1 cellular context compared by ENCODE assay signal in the genomic region with DNA sequence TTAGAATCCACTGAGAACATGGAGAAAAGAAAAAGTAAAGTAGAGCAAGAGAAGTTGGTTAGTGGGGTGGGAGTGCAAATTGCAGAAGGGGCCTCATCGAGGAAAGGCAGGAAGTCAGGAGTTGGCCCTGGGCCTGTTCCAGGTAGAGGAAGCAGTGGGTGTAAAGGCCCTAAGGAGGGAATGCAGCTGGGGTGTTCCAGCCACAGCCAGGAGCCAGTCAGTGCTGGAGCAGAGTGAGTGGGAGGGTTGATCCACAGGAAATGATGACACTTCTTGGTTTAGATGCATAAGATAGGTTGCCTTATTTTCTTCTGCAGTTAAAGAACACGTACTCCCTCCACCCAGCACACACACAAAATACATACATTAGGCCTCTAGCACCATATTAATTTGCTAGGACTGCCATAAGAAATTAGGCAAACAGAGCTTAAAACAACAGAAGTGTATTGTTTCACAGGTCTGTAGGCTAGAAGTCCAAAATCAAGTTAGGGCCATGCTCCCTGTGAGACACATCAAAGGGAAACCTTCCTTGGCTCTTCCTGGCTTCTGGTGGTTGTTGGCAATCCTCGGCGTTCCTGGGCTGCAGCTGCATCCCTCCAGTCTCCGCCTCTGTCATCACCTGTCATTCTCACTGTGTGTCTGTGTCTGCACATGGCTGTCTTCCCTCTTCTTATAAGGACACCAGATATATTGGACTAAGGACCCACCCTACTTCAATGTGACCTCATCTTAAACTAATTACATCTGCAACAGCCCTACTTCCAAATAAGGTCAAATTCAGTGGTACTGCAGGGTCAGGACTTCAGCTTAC.
TF ChIP-seq lines count a peak whose summit lies in the region.

No MANE protein-coding gene starts in this region.

TF ChIP-seq in K562, 482 proteins besides CTCF, POLR2A, EP300 and RAD21 (continued from another document and continues in another):
- TF ChIP-seq, protein P1, sequence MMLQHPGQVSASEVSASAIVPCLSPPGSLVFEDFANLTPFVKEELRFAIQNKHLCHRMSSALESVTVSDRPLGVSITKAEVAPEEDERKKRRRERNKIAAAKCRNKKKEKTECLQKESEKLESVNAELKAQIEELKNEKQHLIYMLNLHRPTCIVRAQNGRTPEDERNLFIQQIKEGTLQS (IDR thresholded peaks at IDR 0.05) = peak; percentile 64
- TF ChIP-seq, protein P1 (CRISPR knock-in tag; conservative IDR thresholded peaks at IDR 0.05) = no peak
- TF ChIP-seq SRF (CRISPR knock-in tag; IDR thresholded peaks at IDR 0.05) (peak in 1 of 2 experiments; percentile 74; a peak in 2 of 4 replicates), ZFP1 (CRISPR knock-in tag; IDR thresholded peaks at IDR 0.05) (no peak), GATAD2A (IDR thresholded peaks at IDR 0.05) (no peak), FOS (IDR thresholded peaks at IDR 0.05; ENCODE audit: extremely low read depth, insufficient read length) (no peak), XRCC5 (IDR thresholded peaks at IDR 0.05; ENCODE audit: low read depth, low read length) (no peak), ZBTB1 (CRISPR knock-in tag; IDR thresholded peaks at IDR 0.05; ENCODE audit: borderline replicate concordance, low read depth) (no peak), PCBP1 (IDR thresholded peaks at IDR 0.05; ENCODE audit: low read depth, low read length, poor library complexity, severe bottlenecking) (no peak), CHD4 (IDR thresholded peaks at IDR 0.05; ENCODE audit: insufficient read depth, insufficient replicate concordance, low read depth, low read length, poor library complexity, severe bottlenecking) (no peak), JUND (IDR thresholded peaks at IDR 0.05; ENCODE audit: borderline replicate concordance, low read depth, low read length) (peak; percentile 71), JUND (tag; IDR thresholded peaks at IDR 0.05; ENCODE audit: borderline replicate concordance, low read depth, low read length) (peak; percentile 38; the same call in 1 of the 3 replicates), NELFE (IDR thresholded peaks at IDR 0.05; ENCODE audit: insufficient read depth, insufficient read length) (no peak), OTX1 (CRISPR knock-in tag; IDR thresholded peaks at IDR 0.05) (no peak), CTBP1 (IDR thresholded peaks at IDR 0.05; ENCODE audit: borderline replicate concordance) (peak; percentile 17; the same call in 1 of the 2 replicates), ESRRB (CRISPR knock-in tag; IDR thresholded peaks at IDR 0.05; ENCODE audit: borderline replicate concordance) (no peak), TCFL5 (CRISPR knock-in tag; conservative IDR thresholded peaks at IDR 0.05) (no peak), RBM15 (IDR thresholded peaks at IDR 0.05; ENCODE audit: insufficient read depth, low read length) (no peak), MEF2A (IDR thresholded peaks at IDR 0.05; ENCODE audit: control insufficient read depth, low read depth, low read length) (no peak), MYC (IDR thresholded peaks at IDR 0.05; ENCODE audit: low read depth, low read length) (0 out of 2 replicates have a peak, but pooled peaks have one; percentile 16), MYC (CRISPR knock-in tag; IDR thresholded peaks at IDR 0.05; ENCODE audit: borderline replicate concordance, low read depth) (no peak), CHD2 (IDR thresholded peaks at IDR 0.05; ENCODE audit: low read depth, low read length) (no peak), ELF2 (CRISPR knock-in tag; IDR thresholded peaks at IDR 0.05) (no peak), PHB (CRISPR knock-in tag; IDR thresholded peaks at IDR 0.05) (no peak), ZNF778 (CRISPR knock-in tag; IDR thresholded peaks at IDR 0.05) (no peak), NFIC (IDR thresholded peaks at IDR 0.05) (peak; percentile 32; the same call in 1 of the 2 replicates), ZNF3 (CRISPR knock-in tag; IDR thresholded peaks at IDR 0.05) (no peak), ARHGAP35 (IDR thresholded peaks at IDR 0.05; ENCODE audit: partially characterized antibody) (no peak), BHLHE40 (IDR thresholded peaks at IDR 0.05; ENCODE audit: low read length) (no peak)
- TF ChIP-seq, protein P2, sequence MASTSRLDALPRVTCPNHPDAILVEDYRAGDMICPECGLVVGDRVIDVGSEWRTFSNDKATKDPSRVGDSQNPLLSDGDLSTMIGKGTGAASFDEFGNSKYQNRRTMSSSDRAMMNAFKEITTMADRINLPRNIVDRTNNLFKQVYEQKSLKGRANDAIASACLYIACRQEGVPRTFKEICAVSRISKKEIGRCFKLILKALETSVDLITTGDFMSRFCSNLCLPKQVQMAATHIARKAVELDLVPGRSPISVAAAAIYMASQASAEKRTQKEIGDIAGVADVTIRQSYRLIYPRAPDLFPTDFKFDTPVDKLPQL (IDR thresholded peaks at IDR 0.05; ENCODE audit: extremely low read depth, insufficient read length) = no peak
- TF ChIP-seq, protein P3, sequence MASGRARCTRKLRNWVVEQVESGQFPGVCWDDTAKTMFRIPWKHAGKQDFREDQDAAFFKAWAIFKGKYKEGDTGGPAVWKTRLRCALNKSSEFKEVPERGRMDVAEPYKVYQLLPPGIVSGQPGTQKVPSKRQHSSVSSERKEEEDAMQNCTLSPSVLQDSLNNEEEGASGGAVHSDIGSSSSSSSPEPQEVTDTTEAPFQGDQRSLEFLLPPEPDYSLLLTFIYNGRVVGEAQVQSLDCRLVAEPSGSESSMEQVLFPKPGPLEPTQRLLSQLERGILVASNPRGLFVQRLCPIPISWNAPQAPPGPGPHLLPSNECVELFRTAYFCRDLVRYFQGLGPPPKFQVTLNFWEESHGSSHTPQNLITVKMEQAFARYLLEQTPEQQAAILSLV (tag; IDR thresholded peaks at IDR 0.05) = no peak
- TF ChIP-seq, protein P4, sequence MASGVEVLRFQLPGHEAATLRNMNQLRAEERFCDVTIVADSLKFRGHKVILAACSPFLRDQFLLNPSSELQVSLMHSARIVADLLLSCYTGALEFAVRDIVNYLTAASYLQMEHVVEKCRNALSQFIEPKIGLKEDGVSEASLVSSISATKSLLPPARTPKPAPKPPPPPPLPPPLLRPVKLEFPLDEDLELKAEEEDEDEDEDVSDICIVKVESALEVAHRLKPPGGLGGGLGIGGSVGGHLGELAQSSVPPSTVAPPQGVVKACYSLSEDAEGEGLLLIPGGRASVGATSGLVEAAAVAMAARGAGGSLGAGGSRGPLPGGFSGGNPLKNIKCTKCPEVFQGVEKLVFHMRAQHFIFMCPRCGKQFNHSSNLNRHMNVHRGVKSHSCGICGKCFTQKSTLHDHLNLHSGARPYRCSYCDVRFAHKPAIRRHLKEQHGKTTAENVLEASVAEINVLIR (CRISPR knock-in tag; IDR thresholded peaks at IDR 0.05) = peak; percentile 34; the same call in 1 of the 2 replicates
- TF ChIP-seq, protein P5, sequence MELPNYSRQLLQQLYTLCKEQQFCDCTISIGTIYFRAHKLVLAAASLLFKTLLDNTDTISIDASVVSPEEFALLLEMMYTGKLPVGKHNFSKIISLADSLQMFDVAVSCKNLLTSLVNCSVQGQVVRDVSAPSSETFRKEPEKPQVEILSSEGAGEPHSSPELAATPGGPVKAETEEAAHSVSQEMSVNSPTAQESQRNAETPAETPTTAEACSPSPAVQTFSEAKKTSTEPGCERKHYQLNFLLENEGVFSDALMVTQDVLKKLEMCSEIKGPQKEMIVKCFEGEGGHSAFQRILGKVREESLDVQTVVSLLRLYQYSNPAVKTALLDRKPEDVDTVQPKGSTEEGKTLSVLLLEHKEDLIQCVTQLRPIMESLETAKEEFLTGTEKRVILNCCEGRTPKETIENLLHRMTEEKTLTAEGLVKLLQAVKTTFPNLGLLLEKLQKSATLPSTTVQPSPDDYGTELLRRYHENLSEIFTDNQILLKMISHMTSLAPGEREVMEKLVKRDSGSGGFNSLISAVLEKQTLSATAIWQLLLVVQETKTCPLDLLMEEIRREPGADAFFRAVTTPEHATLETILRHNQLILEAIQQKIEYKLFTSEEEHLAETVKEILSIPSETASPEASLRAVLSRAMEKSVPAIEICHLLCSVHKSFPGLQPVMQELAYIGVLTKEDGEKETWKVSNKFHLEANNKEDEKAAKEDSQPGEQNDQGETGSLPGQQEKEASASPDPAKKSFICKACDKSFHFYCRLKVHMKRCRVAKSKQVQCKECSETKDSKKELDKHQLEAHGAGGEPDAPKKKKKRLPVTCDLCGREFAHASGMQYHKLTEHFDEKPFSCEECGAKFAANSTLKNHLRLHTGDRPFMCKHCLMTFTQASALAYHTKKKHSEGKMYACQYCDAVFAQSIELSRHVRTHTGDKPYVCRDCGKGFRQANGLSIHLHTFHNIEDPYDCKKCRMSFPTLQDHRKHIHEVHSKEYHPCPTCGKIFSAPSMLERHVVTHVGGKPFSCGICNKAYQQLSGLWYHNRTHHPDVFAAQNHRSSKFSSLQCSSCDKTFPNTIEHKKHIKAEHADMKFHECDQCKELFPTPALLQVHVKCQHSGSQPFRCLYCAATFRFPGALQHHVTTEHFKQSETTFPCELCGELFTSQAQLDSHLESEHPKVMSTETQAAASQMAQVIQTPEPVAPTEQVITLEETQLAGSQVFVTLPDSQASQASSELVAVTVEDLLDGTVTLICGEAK (IDR thresholded peaks at IDR 0.05) = 0 out of 2 replicates have a peak, but pooled peaks have one; percentile 38
- TF ChIP-seq, protein P5 (CRISPR knock-in tag; IDR thresholded peaks at IDR 0.05) = no peak
- TF ChIP-seq, protein P6, sequence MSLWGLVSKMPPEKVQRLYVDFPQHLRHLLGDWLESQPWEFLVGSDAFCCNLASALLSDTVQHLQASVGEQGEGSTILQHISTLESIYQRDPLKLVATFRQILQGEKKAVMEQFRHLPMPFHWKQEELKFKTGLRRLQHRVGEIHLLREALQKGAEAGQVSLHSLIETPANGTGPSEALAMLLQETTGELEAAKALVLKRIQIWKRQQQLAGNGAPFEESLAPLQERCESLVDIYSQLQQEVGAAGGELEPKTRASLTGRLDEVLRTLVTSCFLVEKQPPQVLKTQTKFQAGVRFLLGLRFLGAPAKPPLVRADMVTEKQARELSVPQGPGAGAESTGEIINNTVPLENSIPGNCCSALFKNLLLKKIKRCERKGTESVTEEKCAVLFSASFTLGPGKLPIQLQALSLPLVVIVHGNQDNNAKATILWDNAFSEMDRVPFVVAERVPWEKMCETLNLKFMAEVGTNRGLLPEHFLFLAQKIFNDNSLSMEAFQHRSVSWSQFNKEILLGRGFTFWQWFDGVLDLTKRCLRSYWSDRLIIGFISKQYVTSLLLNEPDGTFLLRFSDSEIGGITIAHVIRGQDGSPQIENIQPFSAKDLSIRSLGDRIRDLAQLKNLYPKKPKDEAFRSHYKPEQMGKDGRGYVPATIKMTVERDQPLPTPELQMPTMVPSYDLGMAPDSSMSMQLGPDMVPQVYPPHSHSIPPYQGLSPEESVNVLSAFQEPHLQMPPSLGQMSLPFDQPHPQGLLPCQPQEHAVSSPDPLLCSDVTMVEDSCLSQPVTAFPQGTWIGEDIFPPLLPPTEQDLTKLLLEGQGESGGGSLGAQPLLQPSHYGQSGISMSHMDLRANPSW (CRISPR knock-in tag; IDR thresholded peaks at IDR 0.05) = no peak
- TF ChIP-seq, protein P7, sequence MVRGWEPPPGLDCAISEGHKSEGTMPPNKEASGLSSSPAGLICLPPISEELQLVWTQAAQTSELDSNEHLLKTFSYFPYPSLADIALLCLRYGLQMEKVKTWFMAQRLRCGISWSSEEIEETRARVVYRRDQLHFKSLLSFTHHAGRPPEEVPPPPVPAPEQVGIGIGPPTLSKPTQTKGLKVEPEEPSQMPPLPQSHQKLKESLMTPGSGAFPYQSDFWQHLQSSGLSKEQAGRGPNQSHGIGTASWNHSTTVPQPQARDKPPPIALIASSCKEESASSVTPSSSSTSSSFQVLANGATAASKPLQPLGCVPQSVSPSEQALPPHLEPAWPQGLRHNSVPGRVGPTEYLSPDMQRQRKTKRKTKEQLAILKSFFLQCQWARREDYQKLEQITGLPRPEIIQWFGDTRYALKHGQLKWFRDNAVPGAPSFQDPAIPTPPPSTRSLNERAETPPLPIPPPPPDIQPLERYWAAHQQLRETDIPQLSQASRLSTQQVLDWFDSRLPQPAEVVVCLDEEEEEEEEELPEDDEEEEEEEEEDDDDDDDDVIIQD (CRISPR knock-in tag; IDR thresholded peaks at IDR 0.05) = no peak
